In the genomic region with DNA sequence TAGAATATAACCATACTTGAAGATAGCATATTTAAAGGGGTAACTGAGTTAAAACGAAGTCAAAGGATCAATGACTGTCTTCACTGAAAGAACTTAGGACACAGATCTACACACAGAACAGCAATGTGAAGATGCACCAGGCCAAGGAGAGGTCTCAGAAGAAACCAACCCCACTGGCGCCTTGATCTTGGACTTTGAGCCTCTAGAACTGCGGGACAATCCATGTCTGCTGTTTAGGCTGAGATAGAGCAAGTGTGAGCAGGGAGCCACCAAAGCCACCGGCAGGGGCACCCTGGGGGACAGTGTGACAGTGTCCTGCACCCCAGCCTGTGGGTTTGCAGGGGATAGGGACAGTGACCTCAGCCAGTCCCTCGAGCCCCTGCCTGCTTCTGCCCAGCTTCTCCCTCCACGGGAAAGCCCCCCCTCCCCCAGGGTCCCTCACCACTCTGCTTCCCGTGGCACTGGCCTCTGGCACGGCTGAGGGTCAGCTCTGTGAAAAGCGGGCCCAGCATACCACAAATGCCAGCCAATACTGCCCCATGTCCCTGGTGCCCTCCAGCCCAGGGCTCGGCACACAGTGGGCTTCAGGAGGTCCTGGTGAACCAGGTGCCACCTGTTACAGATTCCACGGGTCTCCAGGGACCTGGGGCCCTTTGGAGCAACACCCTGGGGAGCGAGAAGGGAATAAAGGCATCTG, we compare ENCODE assay signal across 9 cellular contexts. TPM values are rescaled to one million over a fixed set of nuclear protein-coding genes. Genes with fewer than 3 reads are reported as not detected.
DNase-seq lines count a peak whose midpoint lies in the region; ATAC-seq and TF ChIP-seq lines count a peak whose summit lies in the region.
"Had no signal": no experiment of that assay in that cellular context is flagged by ENCODE, and none has a peak within 500 bp of the region (broad histone marks: within the 10 kb centered on the region; RNA-seq: fewer than 3 reads in every experiment).

No MANE protein-coding gene starts in this region.

- H3K4me2 ChIP-seq in PC-3 (ENCODE audit: low read length), result no peak overlapping the region

- H3K27ac Mint-ChIP-seq in CD4-positive, alpha-beta T cell, result no peak overlapping the region

- no peaks in the 10 kb centered on the region for H3K27me3 Mint-ChIP-seq in CD4-positive, alpha-beta T cell

- no peaks in the 10 kb centered on the region for H3K9me3 ChIP-seq in CD4-positive, alpha-beta T cell (ENCODE audit: control insufficient read depth, low read length)
- no peaks in the 10 kb centered on the region for H3K9me3 ChIP-seq in effector memory CD4-positive, alpha-beta T cell (ENCODE audit: control insufficient read depth, low read length)
- no peaks in the 10 kb centered on the region for H3K9me3 ChIP-seq in psoas muscle
- H3K9me3 ChIP-seq in PC-3 (ENCODE audit: low read length), result no peaks in the 10 kb centered on the region

- peaks cover 89% of the 10 kb centered on the region for H3K4me1 ChIP-seq in effector memory CD4-positive, alpha-beta T cell (ENCODE audit: control insufficient read depth, insufficient read depth, low read length, poor library complexity, severe bottlenecking)
- H3K4me1 ChIP-seq in psoas muscle, result peaks cover 21% of the 10 kb centered on the region
- no peaks in the 10 kb centered on the region for H3K4me1 ChIP-seq in PC-3 (ENCODE audit: insufficient read depth, low read length)

- no peak for DNase-seq in CD4-positive, alpha-beta T cell
- DNase-seq in HL-60 (ENCODE audit: low read depth in 1 of 2, low spot score in 1 of 2) (no peak), psoas muscle (peak in 1 of 2 donors; percentile 40), RKO (ENCODE audit: low spot score) (no peak), PC-3 (no peak), NCI-H2227 treated with DMSO at 0.1 percent for 48 hours (lab: John Stamatoyannopoulos, UW) (no peak)
- no peak for DNase-seq in effector memory CD4-positive, alpha-beta T cell
- DNase-seq: NCI-H1417; stimulated activated CD4-positive, alpha-beta T cell treated with anti-CD3 and anti-CD28 coated beads, Interleukin-1b, Interleukin-23, amount 100 ng/mL, for 48 hours had no signal

- no peak for ATAC-seq in CD4-positive, alpha-beta T cell (ENCODE audit: poor library complexity)
- peak in 1 of 4 donors; percentile 4 for ATAC-seq in psoas muscle
- no peak for ATAC-seq in PC-3

- H3K9ac ChIP-seq in PC-3 (ENCODE audit: low read length), result no peak overlapping the region

- peak overlapping the region; percentile 72 for H3K4me3 Mint-ChIP-seq in CD4-positive, alpha-beta T cell

- H3K27me3 ChIP-seq in CD4-positive, alpha-beta T cell (ENCODE audit: control insufficient read depth, insufficient read depth, low read length), result no peaks in the 10 kb centered on the region
- H3K27me3 ChIP-seq in HL-60 (ENCODE audit: insufficient read depth, poor library complexity, severe bottlenecking) (no peaks in the 10 kb centered on the region), psoas muscle (ENCODE audit: insufficient read depth in 3 of 3, low read length in 2 of 3) (no peaks in the 10 kb centered on the region), PC-3 (ENCODE audit: low read length) (no peaks in the 10 kb centered on the region)
- H3K27me3 ChIP-seq in effector memory CD4-positive, alpha-beta T cell (replicated peaks; ENCODE audit: control insufficient read depth, insufficient read depth, low read length, poor library complexity, severe bottlenecking), result no peaks in the 10 kb centered on the region

- H3K36me3 ChIP-seq in effector memory CD4-positive, alpha-beta T cell (ENCODE audit: control insufficient read depth, insufficient read depth, low read length), result no peaks in the 10 kb centered on the region
- H3K36me3 ChIP-seq in psoas muscle (ENCODE audit: insufficient read depth in 1 of 2, low read depth in 1 of 2), result peaks cover 0 to 12% of the 10 kb centered on the region in 2 donors
- no peaks in the 10 kb centered on the region for H3K36me3 ChIP-seq in PC-3 (ENCODE audit: low read depth, low read length)

- H3K4me3 ChIP-seq in HL-60 (replicated peaks; ENCODE audit: insufficient read depth, low read length) (no peak overlapping the region), psoas muscle (no peak overlapping the region), PC-3 (ENCODE audit: low read length) (no peak overlapping the region)
- peak overlapping the region; percentile 14 for H3K4me3 ChIP-seq in effector memory CD4-positive, alpha-beta T cell (ENCODE audit: insufficient read depth, low read depth, low read length, poor library complexity, severe bottlenecking)

- H3K9me3 Mint-ChIP-seq in CD4-positive, alpha-beta T cell, result no peaks in the 10 kb centered on the region

- H2AFZ ChIP-seq in PC-3 (ENCODE audit: low read length), result no peak overlapping the region

- H4K20me1 ChIP-seq in PC-3 (ENCODE audit: low read length), result no peaks in the 10 kb centered on the region

- no peaks in the 10 kb centered on the region for H3K79me2 ChIP-seq in PC-3 (ENCODE audit: low read length)

- peaks cover 39% of the 10 kb centered on the region for H3K4me1 Mint-ChIP-seq in CD4-positive, alpha-beta T cell (ENCODE audit: low read depth)

- H3K36me3 Mint-ChIP-seq in CD4-positive, alpha-beta T cell (ENCODE audit: low read depth), result peaks cover 11% of the 10 kb centered on the region

- CTCF ChIA-PET in CD4-positive, alpha-beta T cell (lab: Charles Lee), result interaction anchor here (1.8 to 3.9 kb wide), 3 partner anchors 17 to 40 kb away, joined by 4 to 17 read pairs (median 9); no protein-coding TSS in a partner anchor
- CTCF ChIA-PET in PC-3 (lab: Charles Lee), result no interaction called here

- no peaks in the 10 kb centered on the region for H3F3A ChIP-seq in PC-3 (ENCODE audit: low read length, unreplicated experiment)

- POLR2A ChIA-PET in CD4-positive, alpha-beta T cell (lab: Charles Lee), result interaction anchor here (0.7 to 32.3 kb wide), 14 partner anchors 6 to 279 kb away, joined by 3 to 3819 read pairs (median 6); partner anchors contain the start of genes HSH2D and KLF2
- POLR2A ChIA-PET in PC-3 (lab: Charles Lee; ENCODE audit: unreplicated experiment), result no interaction called here

- intact Hi-C loops in CD4-positive, alpha-beta T cell (cut with DNase I, micrococcal nuclease), result loop anchor here (5.0 kb wide), 2 partner anchors 118 to 288 kb away; partner anchors contain the start of gene TPM4 (in 2 of the 2)
- intact Hi-C loops in psoas muscle (cut with DNase I) (no loop called here), PC-3 (cut with micrococcal nuclease) (no loop called here)

- TF ChIP-seq CTCF in CD4-positive, alpha-beta T cell (IDR thresholded peaks at IDR 0.05), result no peak
- TF ChIP-seq CTCF in HL-60 (IDR thresholded peaks at IDR 0.05; ENCODE audit: insufficient read depth, low read length) (no peak), psoas muscle (IDR thresholded peaks at IDR 0.05) (no peak), PC-3 (conservative IDR thresholded peaks at IDR 0.05; ENCODE audit: low read depth, low read length) (no peak)

- H3K9me2 ChIP-seq in PC-3 (replicated peaks; ENCODE audit: low read length), result no peaks in the 10 kb centered on the region

- WGBS in psoas muscle, 3 donors, result 62 to 74% (median 66%) methylated on average over 12 of the region's 12 CpGs

- peak overlapping the region; percentile 97 for H3K27ac ChIP-seq in CD4-positive, alpha-beta T cell (ENCODE audit: low read depth, low read length)
- peak overlapping the region; percentile 85 for H3K27ac ChIP-seq in HL-60 (replicated peaks)
- peak overlapping the region; percentile 95 for H3K27ac ChIP-seq in effector memory CD4-positive, alpha-beta T cell (ENCODE audit: insufficient read depth, low read length, poor library complexity, severe bottlenecking)
- H3K27ac ChIP-seq in psoas muscle, result peak overlapping the region; percentile 69
- H3K27ac ChIP-seq in PC-3 (ENCODE audit: low read length), result no peak overlapping the region

- BruUV-seq in PC-3 (replicated peaks; lab: Mats Ljungman, UMichigan), result no TSS peak

RNA-seq across cellular contexts. Expression of gene KLF2, which starts 40.8 kb away (rescaled TPM):
- total RNA-seq in CD4-positive, alpha-beta T cell, result 1,000 to 10,000 TPM; 1,201 to 1,291 TPM
- total RNA-seq in psoas muscle (10 to 100 TPM; 12.7 to 35.4 (median 24.0) TPM), PC-3 (2014; rRNA removed) (4.8 and 6.6 TPM in 2 replicates)
- 10 to 100 TPM in 1 of 3 donors, 1 to 10 TPM in 2; 3.3 to 24.2 (median 5.3) TPM for polyA plus RNA-seq in psoas muscle

Comparison
In these comparisons a context has a peak if more than half of its experiments do, and no peak if none do; other contexts are left out.
1. RNA of gene KLF2, which starts 40.8 kb away (total RNA-seq): 1,201 to 1,291 TPM in CD4-positive, alpha-beta T cell; 12.7 to 35.4 TPM in psoas muscle and 4.8 to 6.6 TPM in PC-3; every median in the first group is over 10 times any median in the second.
2. intact Hi-C loops: an anchor here in CD4-positive, alpha-beta T cell (5.0 kb wide); none called in psoas muscle and PC-3.